8 cellular contexts compared by ENCODE assay signal in genomic region chr3:158918008-158918407, GRCh38.
DNase-seq lines count a peak whose midpoint lies in the region; ATAC-seq and TF ChIP-seq lines count a peak whose summit lies in the region.

No MANE protein-coding gene starts in this region.

- no peak overlapping the region for H3K4me3 ChIP-seq in epithelial cell of esophagus (ENCODE audit: low read length)
- H3K4me3 ChIP-seq in lower leg skin (ENCODE audit: low read depth, poor library complexity, severe bottlenecking): no peak overlapping the region

- intact Hi-C loops in lower leg skin (cut with DNase I; ENCODE audit: low total_unique reads): no loop called here

- H3K27ac ChIP-seq in RWPE1: no peak overlapping the region

- no peak for TF ChIP-seq POLR2A in lower leg skin (IDR thresholded peaks at IDR 0.05)

- CTCF ChIA-PET in RWPE1 (lab: Yijun Ruan, JAX): interaction anchor here (0.6 to 0.7 kb wide), 3 partner anchors 12 to 342 kb away, joined by 3 to 5 read pairs (median 4); no protein-coding TSS in a partner anchor

- DNase-seq in stimulated activated CD4-positive, alpha-beta T cell treated with anti-CD3 and anti-CD28 coated beads, Interleukin-2, amount 100 ng/mL, for 48 hours: peak; percentile 0 to 1
- no peak for DNase-seq in stimulated activated CD4-positive, alpha-beta T cell treated with anti-CD3 and anti-CD28 coated beads, Interleukin-4, amount 100 ng/mL, for 1 hour
- DNase-seq in HuH-7 (ENCODE audit: low spot score) (peak; percentile 12), RWPE1 (ENCODE audit: low spot score) (peak; percentile 57), epithelial cell of esophagus (ENCODE audit: low read depth) (peak; percentile 72), non-pigmented ciliary epithelial cell (ENCODE audit: low read depth) (peak; percentile 57), lower leg skin (ENCODE audit: low spot score in 2 of 2) (no peak)

- WGBS in lower leg skin, 2 donors: 16 to 29% methylated on average over 3 of the region's 3 CpGs

- peak; percentile 75 for ATAC-seq in GM21786 (IDR thresholded peaks at IDR 0.05; ENCODE audit: unreplicated experiment)

- TF ChIP-seq CTCF in RWPE1 (conservative IDR thresholded peaks at IDR 0.05; ENCODE audit: low read depth): peak; percentile 56
- TF ChIP-seq CTCF in epithelial cell of esophagus (IDR thresholded peaks at IDR 0.05; ENCODE audit: insufficient read depth, low read depth, low read length, missing control alignments): peak; percentile 90
- no peak for TF ChIP-seq CTCF in lower leg skin (IDR thresholded peaks at IDR 0.05)

- POLR2A ChIA-PET in RWPE1 (lab: Yijun Ruan, JAX; ENCODE audit: low non-redundant PET): no interaction called here

Comparison
In these comparisons a context has a peak if more than half of its experiments do, and no peak if none do; other contexts are left out.
1. DNase-seq: peak in stimulated activated CD4-positive, alpha-beta T cell treated with anti-CD3 and anti-CD28 coated beads, Interleukin-2, amount 100 ng/mL, for 48 hours (2 of 2), HuH-7 (single experiment), RWPE1 (single experiment), epithelial cell of esophagus (single experiment) and non-pigmented ciliary epithelial cell (single experiment); none in stimulated activated CD4-positive, alpha-beta T cell treated with anti-CD3 and anti-CD28 coated beads, Interleukin-4, amount 100 ng/mL, for 1 hour (single experiment) and lower leg skin (0 of 2).
2. CTCF ChIP-seq: peak in RWPE1 (single experiment) and epithelial cell of esophagus (single experiment); none in lower leg skin (0 of 3).